ENCODE assay signal across 1 cellular context in genomic region chr11:33682446-33682845, GRCh38.
TF ChIP-seq lines count a peak whose summit lies in the region.

No MANE protein-coding gene starts in this region.

TF ChIP-seq in H1, 55 proteins besides CTCF, POLR2A, EP300 and RAD21 (continued from another document):
- no peak for TF ChIP-seq HDAC2 (IDR thresholded peaks at IDR 0.05; ENCODE audit: borderline replicate concordance in 1 of 2, low read depth in 2 of 2, low read length in 2 of 2)
- no peak for TF ChIP-seq SIX5 (IDR thresholded peaks at IDR 0.05; ENCODE audit: low read depth, low read length)
- TF ChIP-seq KDM5A (IDR thresholded peaks at IDR 0.05; ENCODE audit: low read length), result no peak
- no peak for TF ChIP-seq EZH2 (IDR thresholded peaks at IDR 0.05; ENCODE audit: low read depth, low read length, severe bottlenecking)
- no peak for TF ChIP-seq BCL11A (IDR thresholded peaks at IDR 0.05; ENCODE audit: low read depth in 2 of 2, low read length in 2 of 2)
- TF ChIP-seq CBX8 (IDR thresholded peaks at IDR 0.05; ENCODE audit: borderline replicate concordance, low read depth, low read length), result no peak
- TF ChIP-seq MAX (IDR thresholded peaks at IDR 0.05), result no peak
- TF ChIP-seq BACH1 (IDR thresholded peaks at IDR 0.05; ENCODE audit: low read length), result no peak
- no peak for TF ChIP-seq CEBPB (IDR thresholded peaks at IDR 0.05; ENCODE audit: low read depth, low read length)
- no peak for TF ChIP-seq ASH2L (IDR thresholded peaks at IDR 0.05; ENCODE audit: low read length)
